ENCODE assay signal across 28 cellular contexts in genomic region chr6:135221505-135221904, GRCh38. TPM values are rescaled to one million over a fixed set of nuclear protein-coding genes. Genes with fewer than 3 reads are reported as not detected.
"Had no signal": no experiment of that assay in that cellular context is flagged by ENCODE, and none has a peak within 500 bp of the region (broad histone marks: within the 10 kb centered on the region; RNA-seq: fewer than 3 reads in every experiment).

No MANE protein-coding gene starts in this region.

- ATAC-seq: stimulated activated effector memory CD8-positive, alpha-beta T cell treated with anti-CD3 and anti-CD28 coated beads, Interleukin-12 subunit alpha, Interleukin-12 subunit beta, amount 100 ng/mL, for 72 hours; stimulated activated memory B cell treated with anti-CD40 and anti-IgM and Interleukin-4, amounts not matched to agents 10 μg/mL and 1 μg/mL and 100 μg/mL, for 72 hours; stimulated activated naive B cell treated with anti-CD40 and anti-IgM and Interleukin-4, amounts not matched to agents 10 μg/mL and 1 μg/mL and 100 μg/mL, for 72 hours; stimulated activated naive CD8-positive, alpha-beta T cell treated with anti-CD3 and anti-CD28 coated beads, Interleukin-15, amount 100 ng/mL, for 72 hours; stimulated activated naive CD8-positive, alpha-beta T cell treated with anti-CD3 and anti-CD28 coated beads, Interleukin-15, Interleukin-2, amounts not matched to agents 100 U/mL and 50 U/mL, for 24 hours; upper lobe of right lung had no signal

- H3K27me3 Mint-ChIP-seq: stimulated activated memory B cell treated with anti-CD40 and anti-IgM and Interleukin-4, amounts not matched to agents 10 μg/mL and 1 μg/mL and 100 μg/mL, for 72 hours; stimulated activated naive B cell treated with anti-CD40 and anti-IgM and Interleukin-4, amounts not matched to agents 10 μg/mL and 1 μg/mL and 100 μg/mL, for 72 hours; stimulated activated naive CD8-positive, alpha-beta T cell treated with anti-CD3 and anti-CD28 coated beads, Interleukin-15, amount 100 ng/mL, for 72 hours; stimulated activated naive CD8-positive, alpha-beta T cell treated with anti-CD3 and anti-CD28 coated beads, Interleukin-15, Interleukin-2, amounts not matched to agents 100 ng/mL and 50 ng/mL, for 24 hours had no signal

- H3K4me3 ChIP-seq: stomach, suprapubic skin, testis, thoracic aorta, thyroid gland, tibial artery, tibial nerve, transverse colon, upper lobe of left lung, upper lobe of right lung, uterus, vagina had no signal

- H3K36me3 ChIP-seq: stomach, suprapubic skin, thoracic aorta, thyroid gland, tibial artery, tibial nerve, upper lobe of left lung, upper lobe of right lung, uterus, vagina had no signal

- H3K27ac ChIP-seq: stomach, suprapubic skin, testis, thoracic aorta, thyroid gland, tibial artery, tibial nerve, transverse colon, upper lobe of left lung, upper lobe of right lung, uterus, vagina had no signal

- H3K4me1 ChIP-seq: stomach, suprapubic skin, testis, thyroid gland, tibial artery, tibial nerve, upper lobe of left lung, upper lobe of right lung, uterus, vagina had no signal

- H3K4me3 Mint-ChIP-seq: stimulated activated effector memory CD8-positive, alpha-beta T cell treated with anti-CD3 and anti-CD28 coated beads, Interleukin-12 subunit alpha, Interleukin-12 subunit beta, amount 100 ng/mL, for 72 hours; stimulated activated memory B cell treated with anti-CD40 and anti-IgM and Interleukin-4, amounts not matched to agents 10 μg/mL and 1 μg/mL and 100 μg/mL, for 72 hours; stimulated activated naive B cell treated with anti-CD40 and anti-IgM and Interleukin-4, amounts not matched to agents 10 μg/mL and 1 μg/mL and 100 μg/mL, for 72 hours; stimulated activated naive CD8-positive, alpha-beta T cell treated with anti-CD3 and anti-CD28 coated beads, Interleukin-15, amount 100 ng/mL, for 72 hours; stimulated activated naive CD8-positive, alpha-beta T cell treated with anti-CD3 and anti-CD28 coated beads, Interleukin-15, Interleukin-2, amounts not matched to agents 100 ng/mL and 50 ng/mL, for 24 hours; type B pancreatic cell had no signal

- H3K9me3 Mint-ChIP-seq: stimulated activated effector memory CD8-positive, alpha-beta T cell treated with anti-CD3 and anti-CD28 coated beads, Interleukin-12 subunit alpha, Interleukin-12 subunit beta, amount 100 ng/mL, for 72 hours; stimulated activated memory B cell treated with anti-CD40 and anti-IgM and Interleukin-4, amounts not matched to agents 10 μg/mL and 1 μg/mL and 100 μg/mL, for 72 hours; stimulated activated naive CD8-positive, alpha-beta T cell treated with anti-CD3 and anti-CD28 coated beads, Interleukin-15, amount 100 ng/mL, for 72 hours; stimulated activated naive CD8-positive, alpha-beta T cell treated with anti-CD3 and anti-CD28 coated beads, Interleukin-15, Interleukin-2, amounts not matched to agents 100 ng/mL and 50 ng/mL, for 24 hours; type B pancreatic cell had no signal

- FAIRE-seq: urothelium cell line had no signal

- H3K27me3 ChIP-seq: stomach, suprapubic skin, testis, thyroid gland, tibial artery, tibial nerve, transverse colon, upper lobe of left lung, upper lobe of right lung, uterus, vagina had no signal

- H3K27ac Mint-ChIP-seq: stimulated activated effector memory CD8-positive, alpha-beta T cell treated with anti-CD3 and anti-CD28 coated beads, Interleukin-12 subunit alpha, Interleukin-12 subunit beta, amount 100 ng/mL, for 72 hours; stimulated activated memory B cell treated with anti-CD40 and anti-IgM and Interleukin-4, amounts not matched to agents 10 μg/mL and 1 μg/mL and 100 μg/mL, for 72 hours; stimulated activated naive CD8-positive, alpha-beta T cell treated with anti-CD3 and anti-CD28 coated beads, Interleukin-15, amount 100 ng/mL, for 72 hours; stimulated activated naive CD8-positive, alpha-beta T cell treated with anti-CD3 and anti-CD28 coated beads, Interleukin-15, Interleukin-2, amounts not matched to agents 100 ng/mL and 50 ng/mL, for 24 hours; type B pancreatic cell had no signal

- H3K9me3 ChIP-seq: stomach, suprapubic skin, testis, thoracic aorta, thyroid gland, tibial artery, tibial nerve, transverse colon, upper lobe of left lung, upper lobe of right lung, uterus, vagina had no signal

- DNase-seq: stimulated activated CD4-positive, alpha-beta T cell treated with anti-CD3 and anti-CD28 coated beads, Interleukin-2, amount 100 ng/mL, for 48 hours; stimulated activated CD4-positive, alpha-beta T cell treated with anti-CD3 and anti-CD28 coated beads, Interleukin-4, amount 100 ng/mL, for 1 hour; stimulated activated CD4-positive, alpha-beta T cell treated with anti-CD3 and anti-CD28 coated beads, Interleukin-4, amount 100 ng/mL, for 24 hours; stimulated activated CD4-positive, alpha-beta T cell treated with anti-CD3 and anti-CD28 coated beads, Interleukin-4, amount 100 ng/mL, for 4 hours; stimulated activated CD8-positive, alpha-beta memory T cell treated with anti-CD3 and anti-CD28 coated beads, Interleukin-4, amount 100 ng/mL, for 48 hours; stimulated activated naive B cell treated with anti-CD40 and anti-IgM and Interleukin-4, amounts not matched to agents 10 μg/mL and 1 μg/mL and 100 μg/mL, for 72 hours; stimulated activated naive CD4-positive, alpha-beta T cell; stimulated activated naive CD4-positive, alpha-beta T cell treated with Interleukin-2 at 50 U/mL for 16 hours; stimulated activated naive CD8-positive, alpha-beta T cell treated with anti-CD3 and anti-CD28 coated beads, Interleukin-15, amount 100 ng/mL, for 72 hours; stimulated activated naive CD8-positive, alpha-beta T cell treated with anti-CD3 and anti-CD28 coated beads, Interleukin-15, Interleukin-2, amounts not matched to agents 100 U/mL and 50 U/mL, for 24 hours; stomach; substantia nigra; testis; thyroid gland; tibial artery; transverse colon; upper lobe of left lung; upper lobe of right lung; uterus had no signal

RNA-seq across cellular contexts. Expression of gene MYB, which starts 40.4 kb away (rescaled TPM):
- total RNA-seq: thoracic aorta had no signal
